ENCODE assay signal across 6 cellular contexts in genomic region chr7:66707825-66708224, GRCh38.
"Had no signal": no experiment of that assay in that cellular context is flagged by ENCODE, and none has a peak within 500 bp of the region (broad histone marks: within the 10 kb centered on the region; RNA-seq: fewer than 3 reads in every experiment).

No MANE protein-coding gene starts in this region.

- FAIRE-seq: HepG2, HTR-8/SVneo had no signal

- ATAC-seq: HepG2 had no signal

- H3K4me3 Mint-ChIP-seq: IgD-negative memory B cell had no signal

- DNase-seq: IMR-90, KBM-7 had no signal

- H3K27me3 Mint-ChIP-seq: IgD-negative memory B cell had no signal

- H3K27ac Mint-ChIP-seq: IgD-negative memory B cell had no signal

- H3K27ac ChIP-seq: HL-60 had no signal
